In genomic region chr14:105844047-105844630, GRCh38 we compare ENCODE assay signal across 9 cellular contexts.
"Had no signal": no experiment of that assay in that cellular context is flagged by ENCODE, and none has a peak within 500 bp of the region (broad histone marks: within the 10 kb centered on the region; RNA-seq: fewer than 3 reads in every experiment).

No MANE protein-coding gene starts in this region.

- H3K27ac ChIP-seq: adrenal gland, tibial artery had no signal

- ATAC-seq: esophagus mucosa, T-cell had no signal

- H3K9me3 ChIP-seq: adrenal gland, tibial artery had no signal

- H3K36me3 ChIP-seq: adrenal gland, tibial artery had no signal

- H3K27me3 ChIP-seq: adrenal gland had no signal

- H3K4me3 ChIP-seq: adrenal gland, tibial artery had no signal

- H3K4me1 ChIP-seq: adrenal gland, tibial artery had no signal

- DNase-seq: activated naive CD4-positive, alpha-beta T cell treated with anti-CD3 and anti-CD28 coated beads, Interleukin-2, amount 50 U/mL, for 16 hours; activated T-cell treated with anti-CD3 and anti-CD28 coated beads, Interleukin-2, amount 50 U/mL, for 1 hour; mesendoderm; stimulated activated CD4-positive, alpha-beta T cell treated with anti-CD3 and anti-CD28 coated beads, Interleukin-15, amount 100 ng/mL, for 24 hours; T1000 had no signal
